28 cellular contexts compared by ENCODE assay signal in the genomic region with DNA sequence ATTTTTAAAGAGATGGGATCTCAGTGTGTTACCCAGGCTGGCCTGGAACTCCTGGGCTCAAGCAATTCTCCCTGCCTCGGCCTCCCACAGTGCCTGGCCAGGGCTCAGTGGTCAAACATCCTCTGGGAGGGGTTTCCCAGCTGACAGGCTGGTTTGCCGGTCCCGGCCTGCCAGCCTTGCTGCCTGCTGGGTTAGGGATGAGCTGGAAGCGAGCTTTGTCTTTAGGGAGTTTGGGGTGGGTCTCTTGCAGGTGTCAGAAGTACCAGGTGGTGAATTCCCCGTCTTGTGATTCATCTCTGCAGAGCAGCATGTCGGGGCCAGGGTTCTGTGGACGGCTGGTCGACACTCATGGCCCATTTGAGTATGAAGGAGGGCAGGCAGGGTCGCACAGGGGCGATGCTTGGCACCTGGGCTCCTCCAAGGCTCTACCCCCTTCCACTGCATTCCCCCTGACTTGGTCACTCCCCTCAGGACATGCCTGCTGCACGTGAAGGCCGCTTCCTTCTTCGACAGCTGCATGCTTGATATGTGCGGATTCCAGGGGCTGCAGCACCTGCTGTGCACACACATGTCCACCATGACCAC. TPM values are rescaled to one million over a fixed set of nuclear protein-coding genes. Genes with fewer than 3 reads are reported as not detected.
"Had no signal": no experiment of that assay in that cellular context is flagged by ENCODE, and none has a peak within 500 bp of the region (broad histone marks: within the 10 kb centered on the region; RNA-seq: fewer than 3 reads in every experiment).

No MANE protein-coding gene starts in this region.

- H3K27ac ChIP-seq: body of pancreas, esophagus muscularis mucosa, gastrocnemius medialis, thoracic aorta, upper lobe of left lung had no signal

- H3K4me2 ChIP-seq: smooth muscle cell had no signal

- ATAC-seq: activated CD8-positive, alpha-beta memory T cell treated with anti-CD3 and anti-CD28 coated beads, Interleukin-2, amount 10 ng/mL, durations not matched to agents 7 days and 5 days; body of pancreas; gastrocnemius medialis; left colon; sciatic nerve; stimulated activated memory B cell treated with anti-CD40 and anti-IgM and Interleukin-4, amounts not matched to agents 10 μg/mL and 1 μg/mL and 100 μg/mL, for 72 hours had no signal

- H3K4me3 ChIP-seq: body of pancreas, esophagus muscularis mucosa, gastrocnemius medialis, smooth muscle cell, thoracic aorta, upper lobe of left lung had no signal

- H3K36me3 ChIP-seq: esophagus muscularis mucosa, gastrocnemius medialis, thoracic aorta, upper lobe of left lung had no signal

- DNase-seq: activated CD4-positive, alpha-beta memory T cell treated with anti-CD3 and anti-CD28 coated beads, Interleukin-2, amount 10 ng/mL, durations not matched to agents 7 days and 5 days; activated CD4-positive, alpha-beta T cell treated with anti-CD3 and anti-CD28 coated beads for 48 hours; activated CD8-positive, alpha-beta memory T cell treated with anti-CD3 and anti-CD28 coated beads, Interleukin-2, amount 10 ng/mL, durations not matched to agents 7 days and 5 days; activated effector memory CD4-positive, alpha-beta T cell treated with anti-CD3 and anti-CD28 coated beads, Interleukin-2, amount 50 U/mL, for 16 hours; activated naive CD4-positive, alpha-beta T cell treated with anti-CD3 and anti-CD28 coated beads, Interleukin-2, amount 10 ng/mL, durations not matched to agents 7 days and 5 days; activated T-cell treated with anti-CD3 and anti-CD28 coated beads for 4 hours; body of pancreas; caudate nucleus; effector CD4-positive, alpha-beta T cell; gastrocnemius medialis; head of caudate nucleus; islet precursor cell; left colon; mesenchymal stem cell; naive B cell; stimulated activated CD4-positive, alpha-beta T cell treated with anti-CD3 and anti-CD28 coated beads, Interleukin-15, amount 100 ng/mL, for 24 hours had no signal

- H3K9me3 ChIP-seq: body of pancreas, esophagus muscularis mucosa, gastrocnemius medialis, thoracic aorta, upper lobe of left lung had no signal

- H3K27me3 ChIP-seq: body of pancreas, gastrocnemius medialis, upper lobe of left lung had no signal

- H3K4me1 ChIP-seq: body of pancreas, esophagus muscularis mucosa, gastrocnemius medialis, upper lobe of left lung had no signal

RNA-seq across cellular contexts. Expression of a gene that starts 30.3 kb away (rescaled TPM):
- total RNA-seq: activated CD4-positive, alpha-beta memory T cell treated with anti-CD3 and anti-CD28 coated beads, Interleukin-2, amount 10 ng/mL, durations not matched to agents 7 days and 5 days; activated CD8-positive, alpha-beta memory T cell treated with anti-CD3 and anti-CD28 coated beads, Interleukin-2, amount 10 ng/mL, durations not matched to agents 7 days and 5 days; body of pancreas; esophagus muscularis mucosa; gastrocnemius medialis; left colon; mononuclear cell; omental fat pad; posterior vena cava; renal cortical epithelial cell; sciatic nerve; smooth muscle cell; T-helper 2 cell treated with Interferon-gamma antibody and Interleukin-4, amounts not matched to agents 100 ng/mL and 5 ng/mL, for 36 hours; thoracic aorta; upper lobe of left lung had no signal
- polyA plus RNA-seq: neural cell, smooth muscle cell had no signal

RNA-seq across cellular contexts. Expression of a gene that starts 43.4 kb away (rescaled TPM):
- total RNA-seq: activated CD4-positive, alpha-beta memory T cell treated with anti-CD3 and anti-CD28 coated beads, Interleukin-2, amount 10 ng/mL, durations not matched to agents 7 days and 5 days; activated CD8-positive, alpha-beta memory T cell treated with anti-CD3 and anti-CD28 coated beads, Interleukin-2, amount 10 ng/mL, durations not matched to agents 7 days and 5 days; esophagus muscularis mucosa; gastrocnemius medialis; left colon; mononuclear cell; omental fat pad; posterior vena cava; renal cortical epithelial cell; sciatic nerve; smooth muscle cell; T-helper 2 cell treated with Interferon-gamma antibody and Interleukin-4, amounts not matched to agents 100 ng/mL and 5 ng/mL, for 36 hours; thoracic aorta had no signal
- polyA plus RNA-seq: neural cell, smooth muscle cell had no signal
